Comparison of ENCODE assay signal across 7 cellular contexts in the genomic region with DNA sequence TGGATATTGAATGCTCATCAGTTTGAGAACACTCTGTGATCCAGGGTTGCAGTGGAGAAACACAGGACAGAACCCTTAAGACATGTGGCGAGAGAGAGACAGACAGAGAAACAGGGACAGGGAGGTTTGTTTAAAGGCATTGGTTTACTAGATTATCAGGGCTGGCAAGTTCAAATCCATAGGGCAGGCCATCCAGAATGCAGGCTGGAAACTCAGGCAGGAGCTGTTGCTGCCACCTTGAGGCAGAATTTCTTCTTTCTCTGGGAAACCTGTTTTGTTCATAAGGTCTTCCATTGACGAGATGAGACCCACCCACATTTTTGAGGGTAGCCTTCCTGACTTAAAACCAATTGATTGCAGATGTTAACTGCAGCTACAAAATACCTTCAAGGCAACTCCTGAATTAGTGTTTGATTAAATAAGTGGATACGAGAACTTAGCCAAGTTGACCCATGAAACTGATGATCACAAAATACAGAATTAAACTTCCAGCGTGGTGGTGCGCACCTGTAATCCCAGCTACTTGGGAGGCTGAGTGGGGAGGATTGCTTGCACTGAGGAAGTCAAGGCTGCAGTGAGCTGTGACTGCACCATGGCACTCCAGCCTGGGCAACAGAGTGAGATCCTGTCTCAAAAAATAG. TPM values are rescaled to one million over a fixed set of nuclear protein-coding genes. Genes with fewer than 3 reads are reported as not detected.
DNase-seq lines count a peak whose midpoint lies in the region; ATAC-seq and TF ChIP-seq lines count a peak whose summit lies in the region.

No MANE protein-coding gene starts in this region.

- DNase-seq in GM03348 (ENCODE audit: low spot score) (peak; percentile 73), KBM-7 (peak; percentile 48), RKO (ENCODE audit: low spot score) (peak; percentile 63), neural crest cell (ENCODE audit: low read depth, low spot score) (peak; percentile 18)

- peak; percentile 47 for ATAC-seq in esophagus mucosa
- no peak for ATAC-seq in HG03571 (IDR thresholded peaks at IDR 0.05; ENCODE audit: unreplicated experiment)
- ATAC-seq in GM19035 (IDR thresholded peaks at IDR 0.05; ENCODE audit: unreplicated experiment), result no peak

- no peak overlapping the region for H3K27ac Mint-ChIP-seq in neural crest cell (ENCODE audit: unreplicated experiment)

- peak; percentile 71 for TF ChIP-seq CTCF in neural crest cell (conservative IDR thresholded peaks at IDR 0.05)

- peaks cover 53% of the 10 kb centered on the region for H3K27me3 Mint-ChIP-seq in neural crest cell (ENCODE audit: low read depth)

- in situ Hi-C loops in KBM-7 (cut with MboI; ENCODE audit: low pct_unique_long_range_greater_than_20kb, low sequenced_read_pairs), result no loop called here

- no peaks in the 10 kb centered on the region for H3K36me3 Mint-ChIP-seq in neural crest cell (ENCODE audit: low read depth)

- no peak overlapping the region for H3K4me3 Mint-ChIP-seq in neural crest cell

- no peaks in the 10 kb centered on the region for H3K9me3 Mint-ChIP-seq in neural crest cell

- H3K4me1 Mint-ChIP-seq in neural crest cell, result no peaks in the 10 kb centered on the region

RNA-seq across cellular contexts. Expression of a gene that starts 55.9 kb away (rescaled TPM):
- 43.0 TPM for total RNA-seq in esophagus mucosa
- 75.0 and 76.9 TPM in 2 replicates for total RNA-seq in neural crest cell

RNA-seq across cellular contexts. Expression of a gene that starts 56.3 kb away (rescaled TPM):
- total RNA-seq in esophagus mucosa, result 55.7 TPM
- 29.7 and 31.3 TPM in 2 replicates for total RNA-seq in neural crest cell

Comparison
In these comparisons a context has a peak if more than half of its experiments do, and no peak if none do; other contexts are left out.
1. DNase-seq: peak in every context shown above with its lines; median percentile 73 in GM03348; 63 in RKO; 48 in KBM-7; 18 in neural crest cell.